In the genomic region with DNA sequence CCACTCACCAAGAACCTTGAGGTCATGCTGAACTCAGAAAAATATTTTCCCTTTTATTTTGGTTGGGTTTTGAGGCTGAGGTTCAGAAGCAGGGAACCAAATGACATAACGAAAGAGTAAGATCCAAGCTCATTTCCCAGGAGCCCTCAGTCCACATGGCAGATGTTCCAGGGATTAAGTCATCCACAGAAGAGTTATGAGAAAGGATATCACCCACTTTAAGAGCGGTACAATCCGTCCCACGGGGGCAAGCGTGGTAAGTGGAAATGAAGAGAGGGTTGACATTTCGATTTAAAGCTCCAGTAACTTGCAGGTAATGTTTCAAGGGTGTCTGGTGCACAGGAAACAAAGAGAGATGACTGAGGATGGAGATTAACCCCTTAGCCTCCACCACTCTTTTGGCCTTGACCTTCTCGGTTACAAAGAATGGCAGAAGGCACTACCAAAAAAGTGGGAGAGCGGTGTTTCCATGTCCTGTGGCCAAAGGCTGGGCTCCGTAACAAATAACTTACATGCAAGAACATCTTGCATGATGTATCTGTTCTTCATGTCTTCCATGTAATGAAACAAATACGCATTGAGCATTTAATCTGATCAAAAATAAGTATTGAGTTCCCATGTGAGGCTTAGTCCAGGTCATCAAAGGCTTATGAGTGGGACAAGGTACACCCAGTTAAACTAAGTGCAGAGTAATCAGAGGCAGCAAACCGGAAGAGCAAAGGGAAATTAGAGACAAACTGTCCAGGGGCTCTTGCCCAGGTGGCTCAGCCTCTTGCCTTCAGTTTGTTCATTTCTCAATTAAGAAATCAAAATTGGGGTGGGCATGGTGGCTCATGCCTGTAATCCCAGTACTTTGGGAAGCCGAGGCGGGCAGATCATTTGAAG, we compare ENCODE assay signal across 13 cellular contexts.
DNase-seq lines count a peak whose midpoint lies in the region; ATAC-seq and TF ChIP-seq lines count a peak whose summit lies in the region.
"Had no signal": no experiment of that assay in that cellular context is flagged by ENCODE, and none has a peak within 500 bp of the region (broad histone marks: within the 10 kb centered on the region; RNA-seq: fewer than 3 reads in every experiment).

No MANE protein-coding gene starts in this region.

- DNase-seq in D341Med (ENCODE audit: low spot score) (peak; percentile 80), NCI-H69 (lab: John Stamatoyannopoulos, UW) (peak; percentile 48), fibroblast of pulmonary artery (ENCODE audit: low read depth) (peak; percentile 36), psoas muscle (peak; percentile 50 to 81), activated T-cell treated with anti-CD3 and anti-CD28 coated beads for 4 hours (no peak), medulla oblongata (ENCODE audit: extremely low spot score) (no peak), GM10266 (ENCODE audit: extremely low spot score) (no peak)
- DNase-seq in activated CD8-positive, alpha-beta T cell treated with anti-CD3 and anti-CD28 coated beads, Interleukin-2, amount 10 ng/mL, durations not matched to agents 7 days and 5 days = no peak
- DNase-seq: activated CD4-positive, CD25-positive, alpha-beta regulatory T cell treated with anti-CD3 and anti-CD28 coated beads, Interleukin-2, amount 50 U/mL, for 72 hours; H9; KG1; stimulated activated naive B cell treated with anti-CD40 and anti-IgM and Interleukin-4, amounts not matched to agents 10 μg/mL and 1 μg/mL and 100 μg/mL, for 72 hours had no signal

- peaks cover 65% of the 10 kb centered on the region for H3K4me1 Mint-ChIP-seq in activated CD8-positive, alpha-beta T cell treated with anti-CD3 and anti-CD28 coated beads, Interleukin-2, amount 10 ng/mL, durations not matched to agents 7 days and 5 days (ENCODE audit: low read depth)
- H3K4me1 Mint-ChIP-seq: H9 had no signal

- no peak overlapping the region for H3K4me3 ChIP-seq in fibroblast of pulmonary artery (replicated peaks; ENCODE audit: low read depth, low read length)
- H3K4me3 ChIP-seq in psoas muscle = peak overlapping the region; percentile 41

- H3K36me3 ChIP-seq in psoas muscle (ENCODE audit: insufficient read depth in 1 of 2, low read depth in 1 of 2) = no peaks in the 10 kb centered on the region

- CTCF ChIA-PET in activated CD8-positive, alpha-beta T cell treated with anti-CD3 and anti-CD28 coated beads, Interleukin-2, amount 10 ng/mL, durations not matched to agents 7 days and 5 days (lab: Charles Lee) = no interaction called here

- peak overlapping the region; percentile 97 for H3K27ac ChIP-seq in psoas muscle

- H3K4me1 ChIP-seq in psoas muscle = peaks cover 30% of the 10 kb centered on the region

- TF ChIP-seq CTCF in fibroblast of pulmonary artery (IDR thresholded peaks at IDR 0.05; ENCODE audit: low read length, missing control alignments) = no peak
- TF ChIP-seq CTCF in psoas muscle (IDR thresholded peaks at IDR 0.05) = no peak
- no peak for TF ChIP-seq CTCF in GM10266 (IDR thresholded peaks at IDR 0.05; ENCODE audit: control insufficient read depth, insufficient read depth, low read depth, missing control alignments)

- POLR2A ChIA-PET in activated CD8-positive, alpha-beta T cell treated with anti-CD3 and anti-CD28 coated beads, Interleukin-2, amount 10 ng/mL, durations not matched to agents 7 days and 5 days (lab: Charles Lee) = no interaction called here

- 28 to 44% (median 32%) methylated on average over 13 of the region's 13 CpGs for WGBS in psoas muscle, 3 donors

- H3K4me3 Mint-ChIP-seq in activated CD8-positive, alpha-beta T cell treated with anti-CD3 and anti-CD28 coated beads, Interleukin-2, amount 10 ng/mL, durations not matched to agents 7 days and 5 days = no peak overlapping the region
- H3K4me3 Mint-ChIP-seq: B cell; H9; stimulated activated naive B cell treated with anti-CD40 and anti-IgM and Interleukin-4, amounts not matched to agents 10 μg/mL and 1 μg/mL and 100 μg/mL, for 72 hours had no signal

- no peak overlapping the region for H3K27ac Mint-ChIP-seq in activated CD8-positive, alpha-beta T cell treated with anti-CD3 and anti-CD28 coated beads, Interleukin-2, amount 10 ng/mL, durations not matched to agents 7 days and 5 days
- H3K27ac Mint-ChIP-seq: B cell; H9; stimulated activated naive B cell treated with anti-CD40 and anti-IgM and Interleukin-4, amounts not matched to agents 10 μg/mL and 1 μg/mL and 100 μg/mL, for 72 hours had no signal

- no peaks in the 10 kb centered on the region for H3K9me3 Mint-ChIP-seq in activated CD8-positive, alpha-beta T cell treated with anti-CD3 and anti-CD28 coated beads, Interleukin-2, amount 10 ng/mL, durations not matched to agents 7 days and 5 days (ENCODE audit: insufficient read depth)
- H3K9me3 Mint-ChIP-seq: H9 had no signal

- no peaks in the 10 kb centered on the region for H3K9me3 ChIP-seq in psoas muscle

- peak; percentile 56 to 69 (median 66) for ATAC-seq in psoas muscle
- no peak for ATAC-seq in activated CD8-positive, alpha-beta T cell treated with anti-CD3 and anti-CD28 coated beads, Interleukin-2, amount 10 ng/mL, durations not matched to agents 7 days and 5 days
- ATAC-seq: stimulated activated naive B cell treated with anti-CD40 and anti-IgM and Interleukin-4, amounts not matched to agents 10 μg/mL and 1 μg/mL and 100 μg/mL, for 72 hours had no signal

- no peaks in the 10 kb centered on the region for H3K27me3 ChIP-seq in psoas muscle (ENCODE audit: insufficient read depth in 3 of 3, low read length in 2 of 3)

- intact Hi-C loops in psoas muscle (cut with DNase I) = loop anchor here (2.0 to 5.0 kb wide), 4 partner anchors 85 to 276 kb away; a partner anchor contains a TSS

- peaks cover 7% of the 10 kb centered on the region for H3K36me3 Mint-ChIP-seq in activated CD8-positive, alpha-beta T cell treated with anti-CD3 and anti-CD28 coated beads, Interleukin-2, amount 10 ng/mL, durations not matched to agents 7 days and 5 days (ENCODE audit: low read depth)

- no peaks in the 10 kb centered on the region for H3K27me3 Mint-ChIP-seq in activated CD8-positive, alpha-beta T cell treated with anti-CD3 and anti-CD28 coated beads, Interleukin-2, amount 10 ng/mL, durations not matched to agents 7 days and 5 days (ENCODE audit: low read depth)
- H3K27me3 Mint-ChIP-seq: B cell; stimulated activated naive B cell treated with anti-CD40 and anti-IgM and Interleukin-4, amounts not matched to agents 10 μg/mL and 1 μg/mL and 100 μg/mL, for 72 hours had no signal

Comparison
In these comparisons a context has a peak if more than half of its experiments do, and no peak if none do; other contexts are left out.
1. DNase-seq: peak in D341Med (single experiment), NCI-H69 (single experiment), fibroblast of pulmonary artery (single experiment) and psoas muscle (2 of 2); none in activated T-cell treated with anti-CD3 and anti-CD28 coated beads for 4 hours (single experiment), medulla oblongata (single experiment), GM10266 (single experiment) and activated CD8-positive, alpha-beta T cell treated with anti-CD3 and anti-CD28 coated beads, Interleukin-2, amount 10 ng/mL, durations not matched to agents 7 days and 5 days (single experiment).